ENCODE assay signal across 8 cellular contexts in genomic region chr19:52748336-52748950, GRCh38. TPM values are rescaled to one million over a fixed set of nuclear protein-coding genes. Genes with fewer than 3 reads are reported as not detected.
A peak's percentile ranks its signal among the peaks of the same experiment; 100 is the strongest.
DNase-seq lines count a peak whose midpoint lies in the region; ATAC-seq and TF ChIP-seq lines count a peak whose summit lies in the region.

No MANE protein-coding gene starts in this region.

- H3K9me3 Mint-ChIP-seq in nephron progenitor cell: no peaks in the 10 kb centered on the region

- no peak overlapping the region for H3K27ac Mint-ChIP-seq in nephron progenitor cell

- peak; percentile 18 for TF ChIP-seq CTCF in NB4 (IDR thresholded peaks at IDR 0.05; ENCODE audit: low read depth, low read length)
- peak in 51 of 56 donors; percentile 9 to 80 (median 55) for TF ChIP-seq CTCF in dorsolateral prefrontal cortex (IDR thresholded peaks at IDR 0.05 in 54 of 56, conservative IDR thresholded peaks at IDR 0.05 in 2 of 56; ENCODE audit: low read depth in 1 of 56, partially characterized antibody in 56 of 56)
- peak; percentile 47 for TF ChIP-seq CTCF in nephron progenitor cell (IDR thresholded peaks at IDR 0.05)

- no peak for ATAC-seq in GM18511 (IDR thresholded peaks at IDR 0.05; ENCODE audit: unreplicated experiment)

- H3K27me3 ChIP-seq in dorsolateral prefrontal cortex: no peaks in the 10 kb centered on the region

- intact Hi-C loops in dorsolateral prefrontal cortex (cut with DNase I): no loop called here

- no peak for TF ChIP-seq POLR2A in NB4 (IDR thresholded peaks at IDR 0.05; ENCODE audit: extremely low read depth, insufficient read length)

- no peak overlapping the region for H3K4me3 ChIP-seq in NB4 (ENCODE audit: low read depth, low read length)
- H3K4me3 ChIP-seq in dorsolateral prefrontal cortex: peak overlapping the region in 9 of 59 donors; percentile 8 to 48 (median 30)

- peak; percentile 81 for DNase-seq in DMS53 (lab: John Stamatoyannopoulos, UW)
- DNase-seq in NB4 (ENCODE audit: low read depth): peak; percentile 59
- DNase-seq in dorsolateral prefrontal cortex: peak in 1 of 10 donors; percentile 18
- no peak for DNase-seq in nephron progenitor cell
- no peak for DNase-seq in NCI-H1092 (lab: John Stamatoyannopoulos, UW)
- DNase-seq in mucosa of gallbladder (ENCODE audit: low spot score): no peak
- no peak for DNase-seq in stimulated activated CD8-positive, alpha-beta memory T cell treated with anti-CD3 and anti-CD28 coated beads, Interleukin-4, amount 100 ng/mL, for 48 hours

- H3K27me3 Mint-ChIP-seq in nephron progenitor cell (ENCODE audit: low read depth, poor library complexity): no peaks in the 10 kb centered on the region

- H3K36me3 Mint-ChIP-seq in nephron progenitor cell (ENCODE audit: low read depth): no peaks in the 10 kb centered on the region

- H3K27ac ChIP-seq in dorsolateral prefrontal cortex: no peak overlapping the region

- peaks cover 22% of the 10 kb centered on the region for H3K4me1 Mint-ChIP-seq in nephron progenitor cell

- no peak overlapping the region for H3K4me3 Mint-ChIP-seq in nephron progenitor cell

RNA-seq across cellular contexts. Expression of gene ZNF611, which starts 13.6 kb away (rescaled TPM):
- total RNA-seq in dorsolateral prefrontal cortex: 10 to 100 TPM; 18.1 to 38.1 (median 26.2) TPM
- total RNA-seq in mucosa of gallbladder: 29.6 TPM

RNA-seq across cellular contexts. Expression of gene ZNF600, which starts 38.1 kb away (rescaled TPM):
- total RNA-seq in dorsolateral prefrontal cortex (1 to 10 TPM in 119 of 120 experiments, under 1 TPM in 1; 0.90 to 6.5 (median 2.7) TPM), mucosa of gallbladder (18.1 TPM)

Comparison
In these comparisons a context has a peak if more than half of its experiments do, and no peak if none do; other contexts are left out.
1. DNase-seq: peak in DMS53 (single experiment) and NB4 (single experiment); none in nephron progenitor cell (single experiment), NCI-H1092 (single experiment), mucosa of gallbladder (single experiment) and stimulated activated CD8-positive, alpha-beta memory T cell treated with anti-CD3 and anti-CD28 coated beads, Interleukin-4, amount 100 ng/mL, for 48 hours (single experiment).
2. Peak in every context shown above with its lines, with median percentiles within 50 percentile points of each other: CTCF ChIP-seq.